In genomic region chr1:160082487-160082886, GRCh38 we compare ENCODE assay signal across 21 cellular contexts. TPM values are rescaled to one million over a fixed set of nuclear protein-coding genes. Genes with fewer than 3 reads are reported as not detected.
DNase-seq lines count a peak whose midpoint lies in the region; ATAC-seq and TF ChIP-seq lines count a peak whose summit lies in the region.
"Had no signal": no experiment of that assay in that cellular context is flagged by ENCODE, and none has a peak within 500 bp of the region (broad histone marks: within the 10 kb centered on the region; RNA-seq: fewer than 3 reads in every experiment).

No MANE protein-coding gene starts in this region.

- H3K27ac ChIP-seq in HEK293 (ENCODE audit: extremely low read depth, low read depth, low read length): no peak overlapping the region
- H3K27ac ChIP-seq in substantia nigra (ENCODE audit: low read depth, low read length, poor library complexity, severe bottlenecking): peak overlapping the region; percentile 94
- no peak overlapping the region for H3K27ac ChIP-seq in vagina
- H3K27ac ChIP-seq: HL-60 had no signal

- H3K4me1 Mint-ChIP-seq in naive B cell: peaks cover 15 to 21% (median 16%) of the 10 kb centered on the region in 3 donors
- H3K4me1 Mint-ChIP-seq in activated naive CD8-positive, alpha-beta T cell treated with anti-CD3 and anti-CD28 coated beads for 36 hours: peaks cover 23% of the 10 kb centered on the region

- CTCF ChIA-PET in HEK293 (lab: Yijun Ruan, JAX): interaction anchor here (0.6 to 16.5 kb wide), 11 partner anchors 15 to 216 kb away, joined by 3 to 541 read pairs (median 5); no protein-coding TSS in a partner anchor

- no peaks in the 10 kb centered on the region for H3K9me3 ChIP-seq in HEK293 (ENCODE audit: control insufficient read depth, insufficient read depth, low read depth, low read length)
- H3K9me3 ChIP-seq in vagina: no peaks in the 10 kb centered on the region

- peak; percentile 73 for DNase-seq in cerebellar cortex (ENCODE audit: low spot score)
- DNase-seq in naive B cell: no peak
- peak in 1 of 49 donors; percentile 52 for DNase-seq in substantia nigra (lab: John Stamatoyannopoulos, UW)
- DNase-seq in vagina (ENCODE audit: extremely low spot score in 2 of 2): no peak
- DNase-seq in activated naive CD8-positive, alpha-beta T cell treated with anti-CD3 and anti-CD28 coated beads for 36 hours: no peak
- no peak for DNase-seq in GF-D8 (lab: John Stamatoyannopoulos, UW)
- no peak for DNase-seq in activated T-cell treated with anti-CD3 and anti-CD28 coated beads, Interleukin-2, amount 50 U/mL, for 1 hour
- DNase-seq: ACHN; AML-193; DMS53; Kasumi-1; MM.1S; NCI-H187; NCI-H526 treated with DMSO at 0.1 percent for 48 hours; NK-92 treated with Interleukin-12 subunit alpha and Interleukin-12 subunit beta, amount 100 ng/mL, for 24 hours; SHP77 had no signal

- H3K36me3 ChIP-seq in HEK293 (ENCODE audit: control insufficient read depth in 2 of 2, insufficient read depth in 1 of 2, low read length in 2 of 2): no peaks in the 10 kb centered on the region
- no peaks in the 10 kb centered on the region for H3K36me3 ChIP-seq in vagina

- ATAC-seq in naive B cell (ENCODE audit: low read depth in 2 of 2): no peak
- ATAC-seq: HCT116 had no signal

- no peaks in the 10 kb centered on the region for H3K4me1 ChIP-seq in HEK293 (ENCODE audit: control insufficient read depth, insufficient read depth, low read length)
- peaks cover 7% of the 10 kb centered on the region for H3K4me1 ChIP-seq in vagina

- peaks cover 5% of the 10 kb centered on the region for H3K27me3 ChIP-seq in vagina

- TF ChIP-seq CTCF in HEK293 (tag by site-specific recombination; IDR thresholded peaks at IDR 0.05) (no peak), vagina (IDR thresholded peaks at IDR 0.05) (no peak)

- no peaks in the 10 kb centered on the region for H3K9me3 Mint-ChIP-seq in naive B cell
- H3K9me3 Mint-ChIP-seq in activated naive CD8-positive, alpha-beta T cell treated with anti-CD3 and anti-CD28 coated beads for 36 hours: no peaks in the 10 kb centered on the region
- H3K9me3 Mint-ChIP-seq: IgD-negative memory B cell had no signal

- POLR2A ChIA-PET in HEK293 (lab: Yijun Ruan, JAX): interaction anchor here (0.6 to 1.1 kb wide), 2 partner anchors 14 to 17 kb away, joined by 3 to 4 read pairs; no protein-coding TSS in a partner anchor

- H3K4me3 Mint-ChIP-seq in naive B cell: peak overlapping the region in 5 of 8 donors; percentile 1 to 81 (median 65)
- H3K4me3 Mint-ChIP-seq in activated naive CD8-positive, alpha-beta T cell treated with anti-CD3 and anti-CD28 coated beads for 36 hours: no peak overlapping the region

- intact Hi-C loops in vagina (cut with DNase I): no loop called here

- H3K4me3 ChIP-seq in HEK293 (ENCODE audit: low read depth, low read length) (no peak overlapping the region), vagina (no peak overlapping the region)

- TF ChIP-seq POLR2A in vagina (IDR thresholded peaks at IDR 0.05): no peak

- peaks cover 47 to 53% (median 53%) of the 10 kb centered on the region in 3 donors for H3K27me3 Mint-ChIP-seq in naive B cell
- H3K27me3 Mint-ChIP-seq in activated naive CD8-positive, alpha-beta T cell treated with anti-CD3 and anti-CD28 coated beads for 36 hours: peaks cover 46% of the 10 kb centered on the region

- no peaks in the 10 kb centered on the region for H3K36me3 Mint-ChIP-seq in naive B cell
- H3K36me3 Mint-ChIP-seq in activated naive CD8-positive, alpha-beta T cell treated with anti-CD3 and anti-CD28 coated beads for 36 hours: peaks cover 15% of the 10 kb centered on the region

- H3K27ac Mint-ChIP-seq in naive B cell: no peak overlapping the region
- no peak overlapping the region for H3K27ac Mint-ChIP-seq in activated naive CD8-positive, alpha-beta T cell treated with anti-CD3 and anti-CD28 coated beads for 36 hours
- H3K27ac Mint-ChIP-seq: IgD-negative memory B cell had no signal

TF ChIP-seq in HEK293, 187 proteins besides CTCF, POLR2A, EP300 and RAD21:
- TF ChIP-seq HIC1 (tag by site-specific recombination; IDR thresholded peaks at IDR 0.05): no peak
- TF ChIP-seq EGR2 (tag by site-specific recombination; IDR thresholded peaks at IDR 0.05; ENCODE audit: low read depth): peak; percentile 65; the same call in 1 of the 2 replicates
- TF ChIP-seq ZFHX2 (tag by site-specific recombination; conservative IDR thresholded peaks at IDR 0.05): peak; percentile 69

RNA-seq across cellular contexts. Expression of gene KCNJ9, which starts 1.1 kb away (rescaled TPM):
- under 1 TPM in 1 of 6 donors, not detected in 5; 0.08 TPM for polyA plus RNA-seq in naive B cell (ENCODE audit: low read depth in 6 of 6)
- total RNA-seq in vagina: not detected
- total RNA-seq in activated naive CD8-positive, alpha-beta T cell treated with anti-CD3 and anti-CD28 coated beads for 36 hours: under 1 TPM in 1 of 2 experiments, not detected in 1; 0.04 TPM
- total RNA-seq: OCI-LY7 had no signal
- polyA plus RNA-seq: IgD-negative memory B cell had no signal

RNA-seq across cellular contexts. Expression of gene KCNJ10, which starts 12.5 kb away (rescaled TPM):
- polyA plus RNA-seq in naive B cell (ENCODE audit: low read depth in 6 of 6): not detected
- total RNA-seq in vagina: not detected
- total RNA-seq in activated naive CD8-positive, alpha-beta T cell treated with anti-CD3 and anti-CD28 coated beads for 36 hours: not detected
- polyA plus RNA-seq: IgD-negative memory B cell had no signal

RNA-seq across cellular contexts. Expression of gene IGSF8, which starts 15.9 kb away (rescaled TPM):
- 10 to 100 TPM; 33.6 to 53.1 (median 47.7) TPM for polyA plus RNA-seq in naive B cell (ENCODE audit: low read depth in 6 of 6)
- 21.6 TPM for total RNA-seq in vagina
- total RNA-seq in activated naive CD8-positive, alpha-beta T cell treated with anti-CD3 and anti-CD28 coated beads for 36 hours: 10 to 100 TPM; 38.0 to 39.0 TPM

RNA-seq across cellular contexts. Expression of gene ATP1A2, which starts 33.1 kb away (rescaled TPM):
- polyA plus RNA-seq in naive B cell (ENCODE audit: low read depth in 6 of 6): not detected
- 11.0 TPM for total RNA-seq in vagina
- not detected for total RNA-seq in activated naive CD8-positive, alpha-beta T cell treated with anti-CD3 and anti-CD28 coated beads for 36 hours
- total RNA-seq: OCI-LY7 had no signal
- polyA plus RNA-seq: IgD-negative memory B cell had no signal

RNA-seq across cellular contexts. Expression of gene PIGM, which starts 50.7 kb away (rescaled TPM):
- polyA plus RNA-seq in naive B cell (ENCODE audit: low read depth in 6 of 6): 1 to 10 TPM in 5 of 6 donors, under 1 TPM in 1; 0.98 to 2.0 (median 1.5) TPM
- total RNA-seq in vagina: 2.7 TPM
- 1 to 10 TPM; 4.7 TPM for total RNA-seq in activated naive CD8-positive, alpha-beta T cell treated with anti-CD3 and anti-CD28 coated beads for 36 hours
